8 cellular contexts compared by ENCODE assay signal in genomic region chr1:19645544-19646252, GRCh38. TPM values are rescaled to one million over a fixed set of nuclear protein-coding genes. Genes with fewer than 3 reads are reported as not detected.
DNase-seq lines count a peak whose midpoint lies in the region; ATAC-seq and TF ChIP-seq lines count a peak whose summit lies in the region.

No MANE protein-coding gene starts in this region.

- H3K27me3 ChIP-seq in mammary epithelial cell (ENCODE audit: insufficient read depth, low read length) (no peaks in the 10 kb centered on the region), thymus (ENCODE audit: control insufficient read depth, insufficient read depth) (peaks cover 42% of the 10 kb centered on the region)

- H3K4me1 Mint-ChIP-seq in activated CD4-positive, alpha-beta T cell treated with anti-CD3 and anti-CD28 coated beads, Interleukin-2, amount 10 ng/mL, durations not matched to agents 7 days and 5 days: peaks cover 34% of the 10 kb centered on the region

- dilution Hi-C loops in mammary epithelial cell (cut with HindIII; ENCODE audit: low sequenced_read_pairs): no loop called here

- H3K9me3 ChIP-seq in mammary epithelial cell (replicated peaks; ENCODE audit: insufficient read depth, low read length): no peaks in the 10 kb centered on the region
- peaks cover 1% of the 10 kb centered on the region for H3K9me3 ChIP-seq in thymus (ENCODE audit: control insufficient read depth)

- peaks cover 2% of the 10 kb centered on the region for H3K36me3 Mint-ChIP-seq in activated CD4-positive, alpha-beta T cell treated with anti-CD3 and anti-CD28 coated beads, Interleukin-2, amount 10 ng/mL, durations not matched to agents 7 days and 5 days (ENCODE audit: low read depth)

- intact Hi-C loops in mammary epithelial cell (cut with micrococcal nuclease): loop anchor here (10.0 kb wide), 1 partner anchor 281 kb away; no protein-coding TSS in a partner anchor
- intact Hi-C loops in lower leg skin (cut with DNase I; ENCODE audit: low total_unique reads): loop anchor here (5.0 to 10.0 kb wide), 2 partner anchors 161 to 298 kb away; partner anchors contain the start of gene CAPZB

- H3K4me3 Mint-ChIP-seq in activated CD4-positive, alpha-beta T cell treated with anti-CD3 and anti-CD28 coated beads, Interleukin-2, amount 10 ng/mL, durations not matched to agents 7 days and 5 days: peak overlapping the region; percentile 56

- ATAC-seq in GM19467 (IDR thresholded peaks at IDR 0.05; ENCODE audit: unreplicated experiment): no peak

- peak overlapping the region; percentile 46 for H3K27ac Mint-ChIP-seq in activated CD4-positive, alpha-beta T cell treated with anti-CD3 and anti-CD28 coated beads, Interleukin-2, amount 10 ng/mL, durations not matched to agents 7 days and 5 days

- no peak for TF ChIP-seq POLR2A in lower leg skin (IDR thresholded peaks at IDR 0.05)

- TF ChIP-seq CTCF in mammary epithelial cell (conservative IDR thresholded peaks at IDR 0.05 in 1 of 2, IDR thresholded peaks at IDR 0.05 in 1 of 2; ENCODE audit: extremely low read depth in 1 of 2, insufficient read depth in 1 of 2, low read depth in 1 of 2, low read length in 2 of 2): no peak
- TF ChIP-seq CTCF in lower leg skin (IDR thresholded peaks at IDR 0.05): no peak

- POLR2A ChIA-PET in activated CD4-positive, alpha-beta T cell treated with anti-CD3 and anti-CD28 coated beads, Interleukin-2, amount 10 ng/mL, durations not matched to agents 7 days and 5 days (lab: Charles Lee): no interaction called here

- peaks cover 63% of the 10 kb centered on the region for H3K79me2 ChIP-seq in mammary epithelial cell (ENCODE audit: insufficient read depth, low read length)

- H3K27ac ChIP-seq in mammary epithelial cell (ENCODE audit: insufficient read depth, low read depth, low read length) (peak overlapping the region; percentile 80), thymus (ENCODE audit: low read depth) (no peak overlapping the region)

- peaks cover 24% of the 10 kb centered on the region for H3K27me3 Mint-ChIP-seq in activated CD4-positive, alpha-beta T cell treated with anti-CD3 and anti-CD28 coated beads, Interleukin-2, amount 10 ng/mL, durations not matched to agents 7 days and 5 days

- peak overlapping the region; percentile 88 for H2AFZ ChIP-seq in mammary epithelial cell (ENCODE audit: low read depth, low read length)

- peak overlapping the region; percentile 91 for H3K4me2 ChIP-seq in mammary epithelial cell (ENCODE audit: insufficient read depth, low read depth, low read length)

- no peaks in the 10 kb centered on the region for H4K20me1 ChIP-seq in mammary epithelial cell (ENCODE audit: insufficient read depth, low read length)

- peak overlapping the region; percentile 65 to 88 (median 81) for H3K4me3 ChIP-seq in mammary epithelial cell (replicated peaks in 1 of 3; ENCODE audit: insufficient read depth in 1 of 3, low read depth in 2 of 3, low read length in 3 of 3)
- H3K4me3 ChIP-seq in lower leg skin (ENCODE audit: low read depth, poor library complexity, severe bottlenecking): peak overlapping the region; percentile 70
- H3K4me3 ChIP-seq in thymus (ENCODE audit: low read length): peak overlapping the region; percentile 17

- H3K36me3 ChIP-seq in mammary epithelial cell (ENCODE audit: insufficient read depth, low read length) (no peaks in the 10 kb centered on the region), thymus (ENCODE audit: control insufficient read depth, insufficient read depth) (no peaks in the 10 kb centered on the region)

- H3K9ac ChIP-seq in mammary epithelial cell (ENCODE audit: insufficient read depth, low read length): peak overlapping the region; percentile 91

- H3K4me1 ChIP-seq in mammary epithelial cell (ENCODE audit: insufficient read depth, low read length) (peaks cover 64% of the 10 kb centered on the region), thymus (ENCODE audit: control insufficient read depth, insufficient read depth, low read length) (peaks cover 10% of the 10 kb centered on the region)

- BruUV-seq in mammary epithelial cell (replicated peaks; lab: Mats Ljungman, UMichigan): no TSS peak

- 24% methylated on average over 16 of the region's 24 CpGs for WGBS in mammary epithelial cell (ENCODE audit: low coverage, missing lambda C conversion rate)
- WGBS in lower leg skin, 2 donors: 18 to 21% methylated on average over 20 to 24 of the region's 24 CpGs
- 76% methylated on average over 24 of the region's 24 CpGs for WGBS in thymus

- no peak for DNase-seq in activated CD4-positive, alpha-beta T cell treated with anti-CD3 and anti-CD28 coated beads, Interleukin-2, amount 10 ng/mL, durations not matched to agents 7 days and 5 days
- DNase-seq in activated CD4-positive, alpha-beta T cell treated with anti-CD3 and anti-CD28 coated beads, Interleukin-2, amount 50 U/mL, for 4 hours: no peak
- DNase-seq in mammary epithelial cell (no peak), lower leg skin (ENCODE audit: low spot score in 2 of 2) (no peak), Kasumi-1 (lab: John Stamatoyannopoulos, UW) (no peak), HPDE6-E6E7 (ENCODE audit: extremely low spot score) (no peak)

- H3K9me3 Mint-ChIP-seq in activated CD4-positive, alpha-beta T cell treated with anti-CD3 and anti-CD28 coated beads, Interleukin-2, amount 10 ng/mL, durations not matched to agents 7 days and 5 days: no peaks in the 10 kb centered on the region

- in situ Hi-C loops in mammary epithelial cell (cut with MboI; ENCODE audit: low sequenced_read_pairs in 2 of 2): loop anchor here in 1 of 2 donors (5.0 to 10.0 kb wide), 3 partner anchors 48 to 281 kb away; partner anchors contain the start of gene CAPZB

- CTCF ChIA-PET in activated CD4-positive, alpha-beta T cell treated with anti-CD3 and anti-CD28 coated beads, Interleukin-2, amount 10 ng/mL, durations not matched to agents 7 days and 5 days (lab: Charles Lee): interaction anchor here (1.0 to 2.1 kb wide), 3 partner anchors 10 to 241 kb away, joined by 3 to 9 read pairs (median 3); no protein-coding TSS in a partner anchor
- CTCF ChIA-PET in mammary epithelial cell (lab: Charles Lee; ENCODE audit: low non-redundant PET): no interaction called here

RNA-seq across cellular contexts. Expression of gene NBL1, which starts 1.6 kb away (rescaled TPM):
- total RNA-seq in activated CD4-positive, alpha-beta T cell treated with anti-CD3 and anti-CD28 coated beads, Interleukin-2, amount 10 ng/mL, durations not matched to agents 7 days and 5 days: 10 to 100 TPM; 17.5 to 22.0 TPM
- 100 to 1,000 TPM in 1 of 2 donors, 10 to 100 TPM in 1; 49.7 to 132 TPM for total RNA-seq in mammary epithelial cell
- polyA plus RNA-seq in mammary epithelial cell: 108 TPM
- polyA minus RNA-seq in mammary epithelial cell: 169 TPM
- total RNA-seq in lower leg skin: 100 to 1,000 TPM; 147 to 230 (median 210) TPM
- polyA plus RNA-seq in thymus: 47.6 TPM

RNA-seq across cellular contexts. Expression of gene HTR6, which starts 19.0 kb away (rescaled TPM):
- total RNA-seq in activated CD4-positive, alpha-beta T cell treated with anti-CD3 and anti-CD28 coated beads, Interleukin-2, amount 10 ng/mL, durations not matched to agents 7 days and 5 days: under 1 TPM in 1 of 2 experiments, not detected in 1; 0.10 TPM
- not detected for total RNA-seq in mammary epithelial cell
- polyA plus RNA-seq in mammary epithelial cell: not detected
- not detected for polyA minus RNA-seq in mammary epithelial cell
- total RNA-seq in lower leg skin: under 1 TPM in 1 of 4 donors, not detected in 3; 0.16 TPM
- polyA plus RNA-seq in thymus: 0.02 TPM

Comparison
In these comparisons a context has a peak if more than half of its experiments do, and no peak if none do; other contexts are left out.
1. H3K4me3 ChIP-seq: peak in every context shown above with its lines; median percentile 81 in mammary epithelial cell; 70 in lower leg skin; 17 in thymus.